Comparison of ENCODE assay signal across 1 cellular context in the genomic region with DNA sequence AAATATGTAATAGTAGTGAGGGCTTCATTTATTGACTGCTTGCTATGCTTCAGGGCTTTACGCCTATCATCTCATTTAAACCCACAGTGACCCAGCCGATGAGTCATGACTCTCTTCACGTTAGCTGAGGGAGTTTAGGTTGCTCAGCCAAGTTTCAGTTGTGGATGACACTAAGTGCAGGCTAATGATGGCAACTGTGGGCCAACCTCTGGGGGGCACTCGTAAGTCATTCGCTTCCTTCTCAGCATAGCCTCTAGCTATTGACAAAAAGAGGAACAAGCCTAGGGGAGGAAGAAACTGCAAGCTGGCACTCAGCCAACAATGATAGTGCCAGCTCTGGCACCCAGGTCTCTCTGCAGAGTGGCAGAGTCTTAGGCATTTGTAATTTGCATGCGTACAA.
TF ChIP-seq lines count a peak whose summit lies in the region.

No MANE protein-coding gene starts in this region.

TF ChIP-seq in HEK293, 187 proteins besides CTCF, POLR2A, EP300 and RAD21 (continued from another document):
- TF ChIP-seq ZNF654 (tag by site-specific recombination; IDR thresholded peaks at IDR 0.05; ENCODE audit: low read depth) (peak; percentile 34; the same call in 1 of the 2 replicates), ZNF768 (tag by site-specific recombination; IDR thresholded peaks at IDR 0.05) (no peak; the same call in 1 of the 2 replicates), GLIS1 (tag by site-specific recombination; IDR thresholded peaks at IDR 0.05) (peak; percentile 37), GLI2 (tag by site-specific recombination; IDR thresholded peaks at IDR 0.05; ENCODE audit: borderline replicate concordance, low read depth) (no peak), ZNF660 (tag by site-specific recombination; IDR thresholded peaks at IDR 0.05) (peak; percentile 86), RBAK (tag by site-specific recombination; IDR thresholded peaks at IDR 0.05) (no peak), ZNF48 (tag by site-specific recombination; IDR thresholded peaks at IDR 0.05) (no peak), ZFHX2 (tag by site-specific recombination; conservative IDR thresholded peaks at IDR 0.05) (no peak), ZNF585B (tag by site-specific recombination; IDR thresholded peaks at IDR 0.05) (no peak), ZNF629 (tag by site-specific recombination; IDR thresholded peaks at IDR 0.05) (peak; percentile 68), ZNF404 (tag by site-specific recombination; IDR thresholded peaks at IDR 0.05) (no peak), ZNF843 (tag by site-specific recombination; IDR thresholded peaks at IDR 0.05) (no peak), ZNF2 (tag by site-specific recombination; IDR thresholded peaks at IDR 0.05) (0 out of 2 replicates have a peak, but pooled peaks have one; percentile 24), ZNF211 (tag by site-specific recombination; IDR thresholded peaks at IDR 0.05; ENCODE audit: low read depth) (no peak), ZNF19 (tag by site-specific recombination; IDR thresholded peaks at IDR 0.05; ENCODE audit: low read depth) (no peak), ZNF10 (tag by site-specific recombination; IDR thresholded peaks at IDR 0.05) (no peak), ZBTB17 (tag by site-specific recombination; IDR thresholded peaks at IDR 0.05) (no peak), ZNF394 (tag by site-specific recombination; IDR thresholded peaks at IDR 0.05; ENCODE audit: borderline replicate concordance) (0 out of 2 replicates have a peak, but pooled peaks have one; percentile 21), KLF8 (tag by site-specific recombination; IDR thresholded peaks at IDR 0.05) (peak; percentile 32; the same call in 1 of the 2 replicates), ZNF521 (tag by site-specific recombination; IDR thresholded peaks at IDR 0.05) (no peak), ZEB2 (tag by site-specific recombination; IDR thresholded peaks at IDR 0.05) (peak; percentile 55; the same call in 1 of the 2 replicates)
- TF ChIP-seq, protein P1, sequence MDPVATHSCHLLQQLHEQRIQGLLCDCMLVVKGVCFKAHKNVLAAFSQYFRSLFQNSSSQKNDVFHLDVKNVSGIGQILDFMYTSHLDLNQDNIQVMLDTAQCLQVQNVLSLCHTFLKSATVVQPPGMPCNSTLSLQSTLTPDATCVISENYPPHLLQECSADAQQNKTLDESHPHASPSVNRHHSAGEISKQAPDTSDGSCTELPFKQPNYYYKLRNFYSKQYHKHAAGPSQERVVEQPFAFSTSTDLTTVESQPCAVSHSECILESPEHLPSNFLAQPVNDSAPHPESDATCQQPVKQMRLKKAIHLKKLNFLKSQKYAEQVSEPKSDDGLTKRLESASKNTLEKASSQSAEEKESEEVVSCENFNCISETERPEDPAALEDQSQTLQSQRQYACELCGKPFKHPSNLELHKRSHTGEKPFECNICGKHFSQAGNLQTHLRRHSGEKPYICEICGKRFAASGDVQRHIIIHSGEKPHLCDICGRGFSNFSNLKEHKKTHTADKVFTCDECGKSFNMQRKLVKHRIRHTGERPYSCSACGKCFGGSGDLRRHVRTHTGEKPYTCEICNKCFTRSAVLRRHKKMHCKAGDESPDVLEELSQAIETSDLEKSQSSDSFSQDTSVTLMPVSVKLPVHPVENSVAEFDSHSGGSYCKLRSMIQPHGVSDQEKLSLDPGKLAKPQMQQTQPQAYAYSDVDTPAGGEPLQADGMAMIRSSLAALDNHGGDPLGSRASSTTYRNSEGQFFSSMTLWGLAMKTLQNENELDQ (tag by site-specific recombination; IDR thresholded peaks at IDR 0.05; ENCODE audit: low read depth): no peak
- TF ChIP-seq, protein P2, sequence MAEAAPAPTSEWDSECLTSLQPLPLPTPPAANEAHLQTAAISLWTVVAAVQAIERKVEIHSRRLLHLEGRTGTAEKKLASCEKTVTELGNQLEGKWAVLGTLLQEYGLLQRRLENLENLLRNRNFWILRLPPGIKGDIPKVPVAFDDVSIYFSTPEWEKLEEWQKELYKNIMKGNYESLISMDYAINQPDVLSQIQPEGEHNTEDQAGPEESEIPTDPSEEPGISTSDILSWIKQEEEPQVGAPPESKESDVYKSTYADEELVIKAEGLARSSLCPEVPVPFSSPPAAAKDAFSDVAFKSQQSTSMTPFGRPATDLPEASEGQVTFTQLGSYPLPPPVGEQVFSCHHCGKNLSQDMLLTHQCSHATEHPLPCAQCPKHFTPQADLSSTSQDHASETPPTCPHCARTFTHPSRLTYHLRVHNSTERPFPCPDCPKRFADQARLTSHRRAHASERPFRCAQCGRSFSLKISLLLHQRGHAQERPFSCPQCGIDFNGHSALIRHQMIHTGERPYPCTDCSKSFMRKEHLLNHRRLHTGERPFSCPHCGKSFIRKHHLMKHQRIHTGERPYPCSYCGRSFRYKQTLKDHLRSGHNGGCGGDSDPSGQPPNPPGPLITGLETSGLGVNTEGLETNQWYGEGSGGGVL (tag by site-specific recombination; IDR thresholded peaks at IDR 0.05): no peak
- TF ChIP-seq, protein P3, sequence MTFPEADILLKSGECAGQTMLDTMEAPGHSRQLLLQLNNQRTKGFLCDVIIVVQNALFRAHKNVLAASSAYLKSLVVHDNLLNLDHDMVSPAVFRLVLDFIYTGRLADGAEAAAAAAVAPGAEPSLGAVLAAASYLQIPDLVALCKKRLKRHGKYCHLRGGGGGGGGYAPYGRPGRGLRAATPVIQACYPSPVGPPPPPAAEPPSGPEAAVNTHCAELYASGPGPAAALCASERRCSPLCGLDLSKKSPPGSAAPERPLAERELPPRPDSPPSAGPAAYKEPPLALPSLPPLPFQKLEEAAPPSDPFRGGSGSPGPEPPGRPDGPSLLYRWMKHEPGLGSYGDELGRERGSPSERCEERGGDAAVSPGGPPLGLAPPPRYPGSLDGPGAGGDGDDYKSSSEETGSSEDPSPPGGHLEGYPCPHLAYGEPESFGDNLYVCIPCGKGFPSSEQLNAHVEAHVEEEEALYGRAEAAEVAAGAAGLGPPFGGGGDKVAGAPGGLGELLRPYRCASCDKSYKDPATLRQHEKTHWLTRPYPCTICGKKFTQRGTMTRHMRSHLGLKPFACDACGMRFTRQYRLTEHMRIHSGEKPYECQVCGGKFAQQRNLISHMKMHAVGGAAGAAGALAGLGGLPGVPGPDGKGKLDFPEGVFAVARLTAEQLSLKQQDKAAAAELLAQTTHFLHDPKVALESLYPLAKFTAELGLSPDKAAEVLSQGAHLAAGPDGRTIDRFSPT (tag by site-specific recombination; IDR thresholded peaks at IDR 0.05): peak; percentile 57
- TF ChIP-seq, protein P4, sequence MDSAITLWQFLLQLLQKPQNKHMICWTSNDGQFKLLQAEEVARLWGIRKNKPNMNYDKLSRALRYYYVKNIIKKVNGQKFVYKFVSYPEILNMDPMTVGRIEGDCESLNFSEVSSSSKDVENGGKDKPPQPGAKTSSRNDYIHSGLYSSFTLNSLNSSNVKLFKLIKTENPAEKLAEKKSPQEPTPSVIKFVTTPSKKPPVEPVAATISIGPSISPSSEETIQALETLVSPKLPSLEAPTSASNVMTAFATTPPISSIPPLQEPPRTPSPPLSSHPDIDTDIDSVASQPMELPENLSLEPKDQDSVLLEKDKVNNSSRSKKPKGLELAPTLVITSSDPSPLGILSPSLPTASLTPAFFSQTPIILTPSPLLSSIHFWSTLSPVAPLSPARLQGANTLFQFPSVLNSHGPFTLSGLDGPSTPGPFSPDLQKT (IDR thresholded peaks at IDR 0.05; ENCODE audit: borderline replicate concordance, low read depth, low read length): no peak
